ENCODE assay signal across 1 cellular context in genomic region chr7:133355822-133356221, GRCh38.
TF ChIP-seq lines count a peak whose summit lies in the region.

No MANE protein-coding gene starts in this region.

TF ChIP-seq in WTC11, 78 proteins besides CTCF, POLR2A, EP300 and RAD21 (continued from another document):
- TF ChIP-seq ZNF532 (CRISPR knock-in tag; IDR thresholded peaks at IDR 0.05; ENCODE audit: borderline replicate concordance) (no peak), JAZF1 (CRISPR knock-in tag; IDR thresholded peaks at IDR 0.05) (no peak), STAT6 (CRISPR knock-in tag; conservative IDR thresholded peaks at IDR 0.05; ENCODE audit: low read depth) (no peak), GABPB1 (CRISPR knock-in tag; IDR thresholded peaks at IDR 0.05) (no peak), ZNF121 (CRISPR knock-in tag; IDR thresholded peaks at IDR 0.05) (no peak), ZNF138 (CRISPR knock-in tag; conservative IDR thresholded peaks at IDR 0.05) (no peak), ERG (CRISPR knock-in tag; IDR thresholded peaks at IDR 0.05) (no peak), SMAD3 (CRISPR knock-in tag; IDR thresholded peaks at IDR 0.05; ENCODE audit: borderline replicate concordance) (no peak), CBFB (CRISPR knock-in tag; IDR thresholded peaks at IDR 0.05; ENCODE audit: low read depth) (no peak), SP1 (CRISPR knock-in tag; conservative IDR thresholded peaks at IDR 0.05) (no peak), ZNF425 (CRISPR knock-in tag; conservative IDR thresholded peaks at IDR 0.05) (no peak), ETV6 (CRISPR knock-in tag; IDR thresholded peaks at IDR 0.05) (no peak), RELA (CRISPR knock-in tag; IDR thresholded peaks at IDR 0.05; ENCODE audit: borderline replicate concordance) (no peak), MXD4 (CRISPR knock-in tag; IDR thresholded peaks at IDR 0.05; ENCODE audit: borderline replicate concordance) (no peak)
